Comparison of ENCODE assay signal across 2 cellular contexts in the genomic region with DNA sequence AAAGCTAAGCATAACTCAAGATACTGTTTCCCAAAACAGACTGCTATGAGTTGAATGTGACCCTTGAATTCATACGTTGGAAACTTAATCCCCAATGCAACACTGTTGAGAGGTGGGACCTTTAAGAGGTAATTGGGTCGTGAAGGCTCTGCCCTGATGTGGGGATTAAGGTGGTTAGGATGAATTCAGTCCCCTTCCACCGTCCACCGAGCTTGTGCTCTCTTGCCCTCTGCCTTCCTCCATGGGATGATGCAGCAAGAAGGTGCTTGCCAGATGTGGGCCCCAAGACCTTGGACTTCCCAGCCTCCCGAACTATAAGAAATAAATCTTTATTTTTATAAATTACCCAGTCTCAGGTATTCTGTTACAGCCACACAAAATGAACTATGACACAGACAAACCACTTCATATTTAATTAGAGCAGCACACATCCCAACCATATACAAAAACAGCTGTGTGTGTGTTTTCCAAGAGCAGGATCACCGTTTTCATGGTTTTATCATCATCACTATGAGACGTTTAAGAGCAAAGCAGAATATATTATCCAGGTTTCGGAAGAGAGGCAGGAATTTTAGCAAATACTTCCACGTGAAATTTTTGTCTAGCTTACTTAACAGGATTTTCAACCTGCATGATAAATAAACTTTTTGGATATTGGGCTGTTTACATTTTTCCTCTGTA.
TF ChIP-seq lines count a peak whose summit lies in the region.

No MANE protein-coding gene starts in this region.

TF ChIP-seq in K562, 482 proteins besides CTCF, POLR2A, EP300 and RAD21:
- TF ChIP-seq GTF2F1 (IDR thresholded peaks at IDR 0.05; ENCODE audit: low read depth, low read length) (no peak), MAFF (IDR thresholded peaks at IDR 0.05; ENCODE audit: low read length) (no peak), MEIS2 (IDR thresholded peaks at IDR 0.05; ENCODE audit: partially characterized antibody) (no peak), MBD2 (IDR thresholded peaks at IDR 0.05; ENCODE audit: borderline replicate concordance, low read depth) (no peak)

TF ChIP-seq in endothelial cell of umbilical vein, 7 proteins besides CTCF, POLR2A, EP300 and RAD21:
- TF ChIP-seq, protein P1, sequence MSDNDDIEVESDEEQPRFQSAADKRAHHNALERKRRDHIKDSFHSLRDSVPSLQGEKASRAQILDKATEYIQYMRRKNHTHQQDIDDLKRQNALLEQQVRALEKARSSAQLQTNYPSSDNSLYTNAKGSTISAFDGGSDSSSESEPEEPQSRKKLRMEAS (IDR thresholded peaks at IDR 0.05; ENCODE audit: insufficient read depth, insufficient read length) = no peak
- TF ChIP-seq MYC (IDR thresholded peaks at IDR 0.05; ENCODE audit: low read depth, low read length) (no peak), JUN (IDR thresholded peaks at IDR 0.05; ENCODE audit: borderline replicate concordance, insufficient read depth, insufficient read length, low read depth) (no peak), FOS (IDR thresholded peaks at IDR 0.05; ENCODE audit: borderline replicate concordance, insufficient read depth, low read length) (no peak), POLR2AphosphoS5 (IDR thresholded peaks at IDR 0.05; ENCODE audit: insufficient read depth, low read depth, low read length) (no peak), EZH2 (IDR thresholded peaks at IDR 0.05; ENCODE audit: borderline replicate concordance, low read depth, low read length, severe bottlenecking) (no peak), GATA2 (IDR thresholded peaks at IDR 0.05; ENCODE audit: insufficient read depth, insufficient read length, low read depth, low read length) (no peak)
